In genomic region chr15:50886611-50887350, GRCh38 we compare ENCODE assay signal across 14 cellular contexts.
"Had no signal": no experiment of that assay in that cellular context is flagged by ENCODE, and none has a peak within 500 bp of the region (broad histone marks: within the 10 kb centered on the region; RNA-seq: fewer than 3 reads in every experiment).

No MANE protein-coding gene starts in this region.

- H3K4me3 ChIP-seq: cardiac muscle cell, sigmoid colon had no signal

- H3K27ac ChIP-seq: cardiac muscle cell, lower lobe of right lung, sigmoid colon, testis had no signal

- H3K9me3 ChIP-seq: testis had no signal

- DNase-seq: activated gamma-delta T cell treated with Interleukin-2 at 50 U/mL for 16 hours; nephron progenitor cell; stimulated activated CD4-positive, alpha-beta T cell treated with anti-CD3 and anti-CD28 coated beads, Interleukin-4, amount 100 ng/mL, for 24 hours had no signal

- H3K27ac Mint-ChIP-seq: mesothelial cell of epicardium, nephron progenitor cell had no signal

- H3K36me3 ChIP-seq: cardiac muscle cell, lower lobe of right lung, sigmoid colon, upper lobe of left lung had no signal

- H3K4me3 Mint-ChIP-seq: activated CD4-positive, alpha-beta T cell treated with anti-CD3 and anti-CD28 coated beads, Interleukin-2, amount 10 ng/mL, durations not matched to agents 24 days and 14 days; nephron progenitor cell had no signal

- FAIRE-seq: frontal cortex, keratinocyte, TTC549 had no signal

- H3K9me3 Mint-ChIP-seq: stimulated activated memory B cell treated with anti-CD40 and anti-IgM and Interleukin-4, amounts not matched to agents 10 μg/mL and 1 μg/mL and 100 μg/mL, for 72 hours had no signal

- H3K27me3 ChIP-seq: cardiac muscle cell, sigmoid colon, testis, upper lobe of left lung had no signal

- H3K27me3 Mint-ChIP-seq: activated CD4-positive, alpha-beta T cell treated with anti-CD3 and anti-CD28 coated beads, Interleukin-2, amount 10 ng/mL, durations not matched to agents 24 days and 14 days; stimulated activated memory B cell treated with anti-CD40 and anti-IgM and Interleukin-4, amounts not matched to agents 10 μg/mL and 1 μg/mL and 100 μg/mL, for 72 hours had no signal
